27 cellular contexts compared by ENCODE assay signal in the genomic region with DNA sequence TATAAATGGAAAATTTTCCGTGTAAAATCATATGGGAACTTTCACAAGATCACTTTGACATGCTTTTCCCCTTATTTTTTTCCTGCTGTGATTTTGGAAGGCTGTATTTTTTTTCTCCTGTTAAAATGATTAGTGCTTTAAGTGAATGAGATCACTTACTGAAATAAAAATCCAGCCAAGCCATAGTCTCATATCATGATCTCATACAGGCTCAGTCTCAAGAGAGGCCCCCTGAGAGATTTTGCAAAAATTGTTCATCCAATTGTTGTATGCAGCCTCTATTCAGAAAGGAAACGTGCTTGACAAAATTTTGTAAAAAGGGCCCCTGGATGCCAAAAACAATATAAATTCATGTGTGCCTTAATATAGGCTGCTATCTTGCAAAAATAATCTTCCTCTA.
"Had no signal": no experiment of that assay in that cellular context is flagged by ENCODE, and none has a peak within 500 bp of the region (broad histone marks: within the 10 kb centered on the region; RNA-seq: fewer than 3 reads in every experiment).

No MANE protein-coding gene starts in this region.

- H3K4me1 ChIP-seq: ascending aorta, breast epithelium, colonic mucosa, esophagus squamous epithelium had no signal

- ATAC-seq: activated CD4-positive, alpha-beta T cell treated with anti-CD3 and anti-CD28 coated beads for 36 hours; activated CD8-positive, alpha-beta memory T cell treated with anti-CD3 and anti-CD28 coated beads, Interleukin-2, amount 10 ng/mL, durations not matched to agents 7 days and 5 days; activated CD8-positive, alpha-beta T cell treated with anti-CD3 and anti-CD28 coated beads, Interleukin-2, amount 10 ng/mL, durations not matched to agents 7 days and 5 days; activated naive CD4-positive, alpha-beta T cell treated with anti-CD3 and anti-CD28 coated beads, Interleukin-2, amount 50 U/mL, for 72 hours had no signal

- H3K9me3 ChIP-seq: ascending aorta, colonic mucosa, esophagus squamous epithelium had no signal

- H3K36me3 ChIP-seq: ascending aorta, breast epithelium, cardiac muscle cell, colonic mucosa, esophagus squamous epithelium had no signal

- H3K27me3 ChIP-seq: ascending aorta, breast epithelium, cardiac muscle cell, colonic mucosa, esophagus squamous epithelium had no signal

- H3K27ac ChIP-seq: ascending aorta, breast epithelium, cardiac muscle cell, colonic mucosa, epithelial cell of prostate, esophagus squamous epithelium had no signal

- DNase-seq: activated CD4-positive, alpha-beta memory T cell treated with anti-CD3 and anti-CD28 coated beads for 36 hours; activated CD4-positive, alpha-beta T cell treated with anti-CD3 and anti-CD28 coated beads for 36 hours; activated CD4-positive, alpha-beta T cell treated with anti-CD3 and anti-CD28 coated beads, Interleukin-2, amount 10 ng/mL, durations not matched to agents 24 days and 14 days; activated CD4-positive, CD25-positive, alpha-beta regulatory T cell; activated CD4-positive, CD25-positive, alpha-beta regulatory T cell treated with anti-CD3 and anti-CD28 coated beads, Interleukin-2, amount 50 U/mL, for 72 hours; activated CD8-positive, alpha-beta memory T cell treated with anti-CD3 and anti-CD28 coated beads, Interleukin-2, amount 10 ng/mL, durations not matched to agents 7 days and 5 days; activated CD8-positive, alpha-beta memory T cell treated with anti-CD3 and anti-CD28 coated beads, Interleukin-2, amount 50 U/mL, for 4 hours; activated CD8-positive, alpha-beta T cell treated with anti-CD3 and anti-CD28 coated beads, Interleukin-2, amount 10 ng/mL, durations not matched to agents 7 days and 5 days; activated effector memory CD4-positive, alpha-beta T cell treated with anti-CD3 and anti-CD28 coated beads, Interleukin-2, amount 50 U/mL, for 16 hours; activated naive CD4-positive, alpha-beta T cell; activated naive CD4-positive, alpha-beta T cell treated with anti-CD3 and anti-CD28 coated beads, Interleukin-2, amount 10 ng/mL, durations not matched to agents 7 days and 5 days; activated naive CD8-positive, alpha-beta T cell treated with anti-CD3 and anti-CD28 coated beads, Interleukin-2, amount 10 ng/mL, durations not matched to agents 7 days and 5 days; activated T-cell treated with anti-CD3 and anti-CD28 coated beads, Interleukin-2, amount 50 U/mL, for 1 hour; activated T-cell treated with anti-CD3 and anti-CD28 coated beads, Interleukin-2, amount 50 U/mL, for 48 hours; central memory CD4-positive, alpha-beta T cell; cerebellar nuclear complex; colonic mucosa; effector CD8-positive, alpha-beta T cell; esophagus squamous epithelium; foreskin fibroblast; head of caudate nucleus; T-helper 2 cell had no signal

- H3K4me3 ChIP-seq: ascending aorta, breast epithelium, cardiac muscle cell, colonic mucosa, esophagus squamous epithelium had no signal
